Comparison of ENCODE assay signal across 14 cellular contexts in genomic region chr18:70154591-70155194, GRCh38. TPM values are rescaled to one million over a fixed set of nuclear protein-coding genes. Genes with fewer than 3 reads are reported as not detected.
A peak's percentile ranks its signal among the peaks of the same experiment; 100 is the strongest.
DNase-seq lines count a peak whose midpoint lies in the region; ATAC-seq and TF ChIP-seq lines count a peak whose summit lies in the region.
"Had no signal": no experiment of that assay in that cellular context is flagged by ENCODE, and none has a peak within 500 bp of the region (broad histone marks: within the 10 kb centered on the region; RNA-seq: fewer than 3 reads in every experiment).

No MANE protein-coding gene starts in this region.

- H3K27me3 ChIP-seq in RWPE2 (ENCODE audit: insufficient read depth, poor library complexity, severe bottlenecking) (no peaks in the 10 kb centered on the region), smooth muscle cell (ENCODE audit: low read depth) (no peaks in the 10 kb centered on the region), thyroid gland (no peaks in the 10 kb centered on the region)

- no peaks in the 10 kb centered on the region for H3F3A ChIP-seq in smooth muscle cell (ENCODE audit: low read depth)

- peak; percentile 70 for DNase-seq in GM04504 (ENCODE audit: low read depth)
- DNase-seq in RWPE2 (ENCODE audit: low spot score) = no peak
- DNase-seq in fibroblast of pulmonary artery (ENCODE audit: low read depth) = peak; percentile 61
- DNase-seq in smooth muscle cell (lab: John Stamatoyannopoulos, UW; ENCODE audit: unreplicated experiment) = no peak
- no peak for DNase-seq in type B pancreatic cell (ENCODE audit: extremely low spot score, unreplicated experiment)
- no peak for DNase-seq in NCI-H146 (lab: John Stamatoyannopoulos, UW)
- no peak for DNase-seq in thyroid gland
- DNase-seq: DMS53; effector CD4-positive, alpha-beta T cell; MM.1S; NCI-H446 had no signal

- intact Hi-C loops in thyroid gland (cut with DNase I) = no loop called here

- H3K4me1 ChIP-seq in RWPE2 (ENCODE audit: insufficient read depth, poor library complexity, severe bottlenecking) = no peaks in the 10 kb centered on the region
- no peaks in the 10 kb centered on the region for H3K4me1 ChIP-seq in smooth muscle cell (ENCODE audit: low read depth)
- no peaks in the 10 kb centered on the region for H3K4me1 ChIP-seq in thyroid gland

- no peak for TF ChIP-seq POLR2A in thyroid gland (IDR thresholded peaks at IDR 0.05)

- no peak overlapping the region for H3K9ac ChIP-seq in smooth muscle cell (ENCODE audit: low read depth)

- H4K20me1 ChIP-seq in smooth muscle cell (ENCODE audit: low read depth) = no peaks in the 10 kb centered on the region

- H3K27ac ChIP-seq in RWPE2 (ENCODE audit: poor library complexity, severe bottlenecking) = no peak overlapping the region
- no peak overlapping the region for H3K27ac ChIP-seq in smooth muscle cell (ENCODE audit: low read depth)
- H3K27ac ChIP-seq in thyroid gland = no peak overlapping the region

- no peaks in the 10 kb centered on the region for H3K79me2 ChIP-seq in smooth muscle cell (ENCODE audit: low read depth)

- H3K27me3 Mint-ChIP-seq in type B pancreatic cell = no peaks in the 10 kb centered on the region
- H3K27me3 Mint-ChIP-seq: memory B cell, progenitor cell of endocrine pancreas had no signal

- no peak overlapping the region for H2AFZ ChIP-seq in smooth muscle cell (ENCODE audit: low read depth)

- H3K36me3 ChIP-seq in RWPE2 (ENCODE audit: low read depth) (peaks cover 19% of the 10 kb centered on the region), smooth muscle cell (ENCODE audit: low read depth) (no peaks in the 10 kb centered on the region), thyroid gland (peaks cover 0 to 2% of the 10 kb centered on the region in 2 donors)

- peaks cover 33% of the 10 kb centered on the region for H3K36me3 Mint-ChIP-seq in type B pancreatic cell

- no peak overlapping the region for H3K4me3 ChIP-seq in RWPE2 (ENCODE audit: severe bottlenecking)
- H3K4me3 ChIP-seq in fibroblast of pulmonary artery (replicated peaks; ENCODE audit: low read depth, low read length) = no peak overlapping the region
- H3K4me3 ChIP-seq in smooth muscle cell = no peak overlapping the region
- no peak overlapping the region for H3K4me3 ChIP-seq in thyroid gland (replicated peaks in 1 of 3)

- peaks cover 11% of the 10 kb centered on the region for H3K4me1 Mint-ChIP-seq in type B pancreatic cell (ENCODE audit: unreplicated experiment)

- ATAC-seq in RWPE2 (ENCODE audit: low read depth) (peak; percentile 21; the same call in 1 of the 3 replicates), HG02678 (IDR thresholded peaks at IDR 0.05; ENCODE audit: unreplicated experiment) (no peak)

- no peak for TF ChIP-seq CTCF in RWPE2 (IDR thresholded peaks at IDR 0.05; ENCODE audit: poor library complexity, severe bottlenecking)
- no peak for TF ChIP-seq CTCF in fibroblast of pulmonary artery (IDR thresholded peaks at IDR 0.05; ENCODE audit: low read length, missing control alignments)
- TF ChIP-seq CTCF in smooth muscle cell (IDR thresholded peaks at IDR 0.05; ENCODE audit: borderline replicate concordance, insufficient read depth, poor library complexity, severe bottlenecking) = no peak
- no peak for TF ChIP-seq CTCF in type B pancreatic cell (conservative IDR thresholded peaks at IDR 0.05)
- no peak for TF ChIP-seq CTCF in thyroid gland (IDR thresholded peaks at IDR 0.05)

- H3K4me2 ChIP-seq in smooth muscle cell = peak overlapping the region; percentile 37

- no peaks in the 10 kb centered on the region for H3K9me3 ChIP-seq in RWPE2 (ENCODE audit: severe bottlenecking)
- H3K9me3 ChIP-seq in smooth muscle cell (replicated peaks; ENCODE audit: low read depth) = no peaks in the 10 kb centered on the region
- no peaks in the 10 kb centered on the region for H3K9me3 ChIP-seq in thyroid gland

- H3K4me3 Mint-ChIP-seq in type B pancreatic cell = no peak overlapping the region
- H3K4me3 Mint-ChIP-seq: memory B cell had no signal

- 51% methylated on average over 4 of the region's 4 CpGs for WGBS in smooth muscle cell (ENCODE audit: low lambda C conversion rate)
- 55 to 57% methylated on average over 4 of the region's 4 CpGs for WGBS in thyroid gland, 2 donors

- no peaks in the 10 kb centered on the region for H3K9me3 Mint-ChIP-seq in type B pancreatic cell
- H3K9me3 Mint-ChIP-seq: memory B cell had no signal

- no peak overlapping the region for H3K27ac Mint-ChIP-seq in type B pancreatic cell
- H3K27ac Mint-ChIP-seq: memory B cell, progenitor cell of endocrine pancreas had no signal

RNA-seq across cellular contexts. Expression of gene RTTN, which starts 50.8 kb away (rescaled TPM):
- total RNA-seq in smooth muscle cell (17.3 and 21.7 TPM in 2 replicates), type B pancreatic cell (ENCODE audit: low replicate concordance) (10.6 and 29.3 TPM in 2 replicates), thyroid gland (10 to 100 TPM; 12.6 to 34.6 (median 19.3) TPM)
- 3.5 and 3.6 TPM in 2 replicates for polyA plus RNA-seq in smooth muscle cell

Comparison
In these comparisons a context has a peak if more than half of its experiments do, and no peak if none do; other contexts are left out.
1. DNase-seq: peak in GM04504 (single experiment) and fibroblast of pulmonary artery (single experiment); none in RWPE2 (single experiment), smooth muscle cell (single experiment), type B pancreatic cell (single experiment), NCI-H146 (single experiment) and thyroid gland (0 of 2).